In the genomic region with DNA sequence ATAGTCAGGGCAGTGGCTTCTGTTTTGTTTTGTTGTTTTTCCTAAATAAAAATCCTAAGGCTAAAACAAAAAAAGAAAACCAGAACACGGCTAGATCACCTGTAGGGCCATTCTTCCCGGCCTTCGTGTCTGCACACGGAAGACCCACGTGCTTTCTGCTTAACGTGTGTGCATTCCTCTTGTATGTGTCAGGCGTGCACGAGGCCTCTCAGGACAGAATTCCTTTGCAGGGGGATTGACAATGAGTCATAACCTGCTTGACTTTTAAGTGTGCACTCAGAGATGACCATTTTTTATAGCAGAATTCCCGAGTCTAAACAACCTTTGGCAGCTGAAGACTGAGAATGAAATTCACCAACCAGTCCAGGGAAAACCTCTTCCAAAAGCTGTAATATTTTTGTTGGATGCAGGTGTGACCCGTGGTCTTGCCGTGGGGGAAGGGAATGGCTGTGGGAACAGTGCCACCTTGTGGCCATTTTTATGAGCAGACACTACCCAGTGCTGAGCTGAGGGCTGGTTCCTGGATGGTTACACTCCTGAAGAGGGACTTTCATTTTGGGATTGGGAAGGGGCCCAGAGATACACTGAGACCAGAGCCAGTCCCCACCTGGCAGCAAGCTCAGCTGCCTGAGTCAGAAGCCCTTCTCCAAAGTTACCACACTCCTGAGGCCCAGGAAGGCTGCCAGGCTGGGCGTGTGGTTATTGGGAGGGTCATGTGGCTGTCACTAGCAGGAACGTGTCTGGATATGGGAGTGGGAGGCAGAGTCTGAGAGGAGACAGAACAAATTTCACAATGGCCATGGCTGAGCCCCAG, we compare ENCODE assay signal across 8 cellular contexts. TPM values are rescaled to one million over a fixed set of nuclear protein-coding genes. Genes with fewer than 3 reads are reported as not detected.
DNase-seq lines count a peak whose midpoint lies in the region; ATAC-seq and TF ChIP-seq lines count a peak whose summit lies in the region.

No MANE protein-coding gene starts in this region.

- no TSS peak for BruUV-seq in OCI-LY7 (replicated peaks; lab: Mats Ljungman, UMichigan)

- no peak overlapping the region for H2AFZ ChIP-seq in OCI-LY7 (ENCODE audit: low read length)
- peak overlapping the region; percentile 15 for H2AFZ ChIP-seq in fibroblast of lung (ENCODE audit: low read length)

- no peak overlapping the region for H3K4me3 Mint-ChIP-seq in activated T-cell treated with anti-CD3 and anti-CD28 coated beads, Interleukin-2, amount 50 U/mL, for 4 hours
- H3K4me3 Mint-ChIP-seq in nephron: no peak overlapping the region

- TF ChIP-seq CTCF in AG09309 (IDR thresholded peaks at IDR 0.05; ENCODE audit: control insufficient read depth, insufficient read depth, low read depth, low read length, missing control alignments): peak; percentile 84
- peak; percentile 93 for TF ChIP-seq CTCF in OCI-LY7 (conservative IDR thresholded peaks at IDR 0.05; ENCODE audit: low read length)
- TF ChIP-seq CTCF in fibroblast of lung (conservative IDR thresholded peaks at IDR 0.05 in 1 of 2, IDR thresholded peaks at IDR 0.05 in 1 of 2; ENCODE audit: low read depth in 1 of 2, low read length in 2 of 2): peak; percentile 82 to 91
- peak; percentile 89 to 96 (median 91) for TF ChIP-seq CTCF in nephron (IDR thresholded peaks at IDR 0.05; ENCODE audit: unreplicated experiment in 3 of 3)

- peaks cover 5% of the 10 kb centered on the region for H3K27me3 Mint-ChIP-seq in activated T-cell treated with anti-CD3 and anti-CD28 coated beads, Interleukin-2, amount 50 U/mL, for 4 hours (ENCODE audit: low read depth)
- peaks cover 14% of the 10 kb centered on the region for H3K27me3 Mint-ChIP-seq in nephron (ENCODE audit: low read depth)

- no peaks in the 10 kb centered on the region for H3K9me3 ChIP-seq in OCI-LY7 (ENCODE audit: low read length)
- H3K9me3 ChIP-seq in fibroblast of lung (ENCODE audit: control insufficient read depth, insufficient read depth, low read depth, low read length): no peaks in the 10 kb centered on the region

- no peaks in the 10 kb centered on the region for H3K36me3 ChIP-seq in OCI-LY7 (ENCODE audit: insufficient read depth, low read length)
- H3K36me3 ChIP-seq in fibroblast of lung (ENCODE audit: control insufficient read depth, insufficient read depth, low read length): no peaks in the 10 kb centered on the region

- H3K4me3 ChIP-seq in AG09309 (ENCODE audit: control insufficient read depth, low read depth, low read length) (peak overlapping the region; percentile 29), OCI-LY7 (ENCODE audit: low read depth, low read length, poor library complexity, severe bottlenecking) (no peak overlapping the region), fibroblast of lung (replicated peaks in 1 of 4; ENCODE audit: control extremely low read depth in 1 of 4, insufficient read depth in 1 of 4, low read depth in 3 of 4, low read length in 4 of 4) (peak overlapping the region in 3 of 4 experiments; percentile 4 to 30 (median 6))

- H3K27ac Mint-ChIP-seq in nephron: peak overlapping the region in 2 of 3 experiments; percentile 64 to 75

- no peaks in the 10 kb centered on the region for H3K9me3 Mint-ChIP-seq in activated T-cell treated with anti-CD3 and anti-CD28 coated beads, Interleukin-2, amount 50 U/mL, for 4 hours
- H3K9me3 Mint-ChIP-seq in nephron: peaks cover 6% of the 10 kb centered on the region

- POLR2A ChIA-PET in OCI-LY7 (lab: Charles Lee): interaction anchor here (0.5 to 1.1 kb wide), 3 partner anchors 231 to 262 kb away, joined by 3 read pairs; no protein-coding TSS in a partner anchor

- H3K27me3 ChIP-seq in fibroblast of lung (ENCODE audit: control insufficient read depth, insufficient read depth, low read length): no peaks in the 10 kb centered on the region

- no peaks in the 10 kb centered on the region for H3K79me2 ChIP-seq in OCI-LY7 (ENCODE audit: insufficient read depth, low read depth, low read length)
- no peaks in the 10 kb centered on the region for H3K79me2 ChIP-seq in fibroblast of lung (ENCODE audit: control insufficient read depth, insufficient read depth, low read length)

- DNase-seq in AG09309 (ENCODE audit: low read depth) (peak; percentile 90), HK-2 (ENCODE audit: unreplicated experiment) (peak; percentile 77), OCI-LY7 (ENCODE audit: low spot score) (peak; percentile 64), fibroblast of lung (ENCODE audit: low read depth in 2 of 2) (peak; percentile 91 to 99)
- DNase-seq in activated T-cell treated with anti-CD3 and anti-CD28 coated beads, Interleukin-2, amount 50 U/mL, for 4 hours: peak; percentile 54
- peak; percentile 45 for DNase-seq in stimulated activated naive CD4-positive, alpha-beta T cell treated with Interleukin-2 at 50 U/mL for 16 hours (lab: John Stamatoyannopoulos, UW)

- H3K4me2 ChIP-seq in OCI-LY7 (ENCODE audit: low read length) (peak overlapping the region; percentile 8; the same call in 1 of the 2 replicates), fibroblast of lung (ENCODE audit: extremely low read depth, insufficient read depth, low read length) (peak overlapping the region; percentile 60)

- H3K4me1 Mint-ChIP-seq in activated T-cell treated with anti-CD3 and anti-CD28 coated beads, Interleukin-2, amount 50 U/mL, for 4 hours (ENCODE audit: low read depth): peaks cover 5% of the 10 kb centered on the region
- peaks cover 23% of the 10 kb centered on the region for H3K4me1 Mint-ChIP-seq in nephron

- H3K27ac ChIP-seq in OCI-LY7 (ENCODE audit: low read depth, low read length, poor library complexity, severe bottlenecking): no peak overlapping the region
- peak overlapping the region; percentile 76 for H3K27ac ChIP-seq in fibroblast of lung (ENCODE audit: insufficient read depth, low read length)

- peak; percentile 72 for ATAC-seq in GM18511 (IDR thresholded peaks at IDR 0.05; ENCODE audit: unreplicated experiment)
- ATAC-seq in activated T-cell treated with anti-CD3 and anti-CD28 coated beads, Interleukin-2, amount 50 U/mL, for 4 hours: peak; percentile 53 to 57

- H3K36me3 Mint-ChIP-seq in activated T-cell treated with anti-CD3 and anti-CD28 coated beads, Interleukin-2, amount 50 U/mL, for 4 hours (ENCODE audit: insufficient read depth): no peaks in the 10 kb centered on the region
- H3K36me3 Mint-ChIP-seq in nephron (ENCODE audit: low read depth): no peaks in the 10 kb centered on the region

- intact Hi-C loops in OCI-LY7 (cut with micrococcal nuclease; ENCODE audit: unreplicated experiment): loop anchor here (1.0 to 5.0 kb wide), 2 partner anchors 112 to 245 kb away; no protein-coding TSS in a partner anchor

- no peaks in the 10 kb centered on the region for H4K20me1 ChIP-seq in OCI-LY7 (ENCODE audit: insufficient read depth, low read length)
- H4K20me1 ChIP-seq in fibroblast of lung (ENCODE audit: control insufficient read depth, extremely low read depth, insufficient read depth, low read length): no peaks in the 10 kb centered on the region

- no peaks in the 10 kb centered on the region for H3K9me2 ChIP-seq in OCI-LY7 (ENCODE audit: insufficient read depth, low read length)

- H3K4me1 ChIP-seq in OCI-LY7 (ENCODE audit: insufficient read depth, low read length, poor library complexity, severe bottlenecking): no peaks in the 10 kb centered on the region
- H3K4me1 ChIP-seq in fibroblast of lung (ENCODE audit: control insufficient read depth, extremely low read depth, insufficient read depth, low read length): peaks cover 24% of the 10 kb centered on the region

- H3K9ac ChIP-seq in fibroblast of lung (ENCODE audit: insufficient read depth, low read length): peak overlapping the region; percentile 35

- CTCF ChIA-PET in OCI-LY7 (lab: Charles Lee; ENCODE audit: unreplicated experiment): interaction anchor here (0.8 to 0.9 kb wide), 2 partner anchors 205 to 237 kb away, joined by 3 read pairs; no protein-coding TSS in a partner anchor

RNA-seq across cellular contexts. Expression of gene DKK3, which starts 35.7 kb away (rescaled TPM):
- total RNA-seq in OCI-LY7 (2014; rRNA removed; shearing (Covaris generic)): not detected in 2 replicates
- total RNA-seq in OCI-LY7 (2022) (not detected in 2 replicates), fibroblast of lung (387 and 1,064 TPM in 2 replicates)
- under 1 TPM; 0.34 to 0.51 (median 0.35) TPM for total RNA-seq in activated T-cell treated with anti-CD3 and anti-CD28 coated beads, Interleukin-2, amount 50 U/mL, for 4 hours
- 1,283 and 1,566 TPM in 2 replicates for polyA plus RNA-seq in fibroblast of lung
- polyA plus RNA-seq in fibroblast of lung (2012): 748 and 845 TPM in 2 replicates
- 440 and 622 TPM in 2 replicates for polyA minus RNA-seq in fibroblast of lung (ENCODE audit: low replicate concordance)

Comparison
In these comparisons a context has a peak if more than half of its experiments do, and no peak if none do; other contexts are left out.
1. DNase-seq: peak in every context shown above with its lines; median percentile 95 in fibroblast of lung; 90 in AG09309; 77 in HK-2; 64 in OCI-LY7; 54 in activated T-cell treated with anti-CD3 and anti-CD28 coated beads, Interleukin-2, amount 50 U/mL, for 4 hours; 45 in stimulated activated naive CD4-positive, alpha-beta T cell treated with Interleukin-2 at 50 U/mL for 16 hours.
2. RNA of gene DKK3, which starts 35.7 kb away (total RNA-seq): 387 to 1,064 TPM in fibroblast of lung; 0.34 to 0.51 TPM in activated T-cell treated with anti-CD3 and anti-CD28 coated beads, Interleukin-2, amount 50 U/mL, for 4 hours and not detected in OCI-LY7; every median in the first group is over 100 times any median in the second.
3. Peak in every context shown above with its lines, with median percentiles within 50 percentile points of each other: CTCF ChIP-seq.